ENCODE assay signal across 13 cellular contexts in the genomic region with DNA sequence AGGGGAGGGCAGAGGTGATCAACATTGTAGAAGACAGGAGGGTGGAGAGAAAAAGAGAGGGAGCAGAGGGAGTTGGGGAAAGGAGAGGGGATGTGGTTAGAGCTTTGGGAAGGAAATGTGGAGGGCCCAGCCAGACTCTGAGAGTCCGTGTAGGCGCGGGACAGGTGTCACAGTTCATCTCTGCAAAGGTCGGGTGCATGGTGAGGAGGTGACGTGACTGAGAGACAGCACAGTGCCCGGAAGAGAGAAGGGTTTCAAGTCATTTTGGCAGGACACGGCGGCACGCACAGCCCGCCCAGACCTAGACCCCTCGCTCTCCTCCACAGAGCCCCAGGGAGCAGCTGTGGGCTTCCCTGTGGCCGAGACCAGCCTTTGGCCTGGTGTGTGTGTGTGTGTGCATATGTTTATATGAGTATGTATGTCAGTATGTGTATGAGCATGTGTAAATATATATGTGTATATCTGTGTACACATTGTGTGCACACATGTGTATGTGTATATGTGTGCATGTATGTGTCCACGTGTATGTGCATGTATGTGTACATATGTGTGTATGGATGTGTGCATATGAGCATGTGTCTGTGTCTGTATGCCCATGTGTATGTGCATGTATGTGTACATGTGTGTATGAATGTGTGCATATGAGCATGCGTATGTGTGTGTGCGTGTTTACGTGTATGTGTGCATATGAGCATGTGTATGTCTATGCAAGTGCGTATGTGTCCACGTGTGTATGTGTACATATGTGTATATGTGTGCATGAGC.
DNase-seq lines count a peak whose midpoint lies in the region; ATAC-seq and TF ChIP-seq lines count a peak whose summit lies in the region.
"Had no signal": no experiment of that assay in that cellular context is flagged by ENCODE, and none has a peak within 500 bp of the region (broad histone marks: within the 10 kb centered on the region; RNA-seq: fewer than 3 reads in every experiment).

No MANE protein-coding gene starts in this region.

- H3K36me3 Mint-ChIP-seq in natural killer cell treated with Interleukin-12 subunit alpha and Interleukin-12 subunit beta and Interleukin-15 and Interleukin-18, amount 100 ng/mL, for 72 hours: no peaks in the 10 kb centered on the region
- H3K36me3 Mint-ChIP-seq in natural killer cell: no peaks in the 10 kb centered on the region

- H3K4me3 Mint-ChIP-seq in natural killer cell treated with Interleukin-12 subunit alpha and Interleukin-12 subunit beta and Interleukin-15 and Interleukin-18, amount 100 ng/mL, for 72 hours: peak overlapping the region; percentile 23
- H3K4me3 Mint-ChIP-seq in natural killer cell: no peak overlapping the region

- H3K9me3 Mint-ChIP-seq in natural killer cell treated with Interleukin-12 subunit alpha and Interleukin-12 subunit beta and Interleukin-15 and Interleukin-18, amount 100 ng/mL, for 72 hours: no peaks in the 10 kb centered on the region
- no peaks in the 10 kb centered on the region for H3K9me3 Mint-ChIP-seq in natural killer cell

- H3K27ac Mint-ChIP-seq in natural killer cell treated with Interleukin-12 subunit alpha and Interleukin-12 subunit beta and Interleukin-15 and Interleukin-18, amount 100 ng/mL, for 72 hours: no peak overlapping the region
- H3K27ac Mint-ChIP-seq in natural killer cell: peak overlapping the region in 1 of 2 donors; percentile 38

- TF ChIP-seq CTCF in natural killer cell (IDR thresholded peaks at IDR 0.05): no peak

- intact Hi-C loops in natural killer cell (cut with micrococcal nuclease): loop anchor here (5.0 kb wide), 1 partner anchor 378 kb away; a partner anchor contains a TSS

- peaks cover 13% of the 10 kb centered on the region in 2 donors for H3K27me3 Mint-ChIP-seq in natural killer cell treated with Interleukin-12 subunit alpha and Interleukin-12 subunit beta and Interleukin-15 and Interleukin-18, amount 100 ng/mL, for 72 hours
- H3K27me3 Mint-ChIP-seq in natural killer cell (ENCODE audit: low read depth in 2 of 2): peaks cover 14 to 16% of the 10 kb centered on the region in 2 donors

- peaks cover 6 to 18% of the 10 kb centered on the region in 2 donors for H3K4me1 Mint-ChIP-seq in natural killer cell treated with Interleukin-12 subunit alpha and Interleukin-12 subunit beta and Interleukin-15 and Interleukin-18, amount 100 ng/mL, for 72 hours (ENCODE audit: low read depth in 2 of 2)
- H3K4me1 Mint-ChIP-seq in natural killer cell: peaks cover 0 to 16% of the 10 kb centered on the region in 2 donors

- ATAC-seq in natural killer cell treated with Interleukin-12 subunit alpha and Interleukin-12 subunit beta and Interleukin-15 and Interleukin-18, amount 100 ng/mL, for 72 hours: no peak
- ATAC-seq in natural killer cell (no peak), GM21529 (IDR thresholded peaks at IDR 0.05; ENCODE audit: unreplicated experiment) (peak; percentile 58), HG03342 (IDR thresholded peaks at IDR 0.05; ENCODE audit: unreplicated experiment) (peak; percentile 53)
- ATAC-seq: right cardiac atrium had no signal

- no peak for DNase-seq in natural killer cell treated with Interleukin-12 subunit alpha and Interleukin-12 subunit beta and Interleukin-15 and Interleukin-18, amount 100 ng/mL, for 72 hours (ENCODE audit: low spot score)
- DNase-seq in natural killer cell: no peak
- no peak for DNase-seq in cerebellar nuclear complex (lab: John Stamatoyannopoulos, UW)
- DNase-seq in stimulated activated CD4-positive, alpha-beta T cell treated with anti-CD3 and anti-CD28 coated beads, Interleukin-4, amount 100 ng/mL, for 24 hours: no peak
- DNase-seq in anterior cingulate cortex (lab: John Stamatoyannopoulos, UW): no peak
- DNase-seq in stimulated activated naive CD4-positive, alpha-beta T cell treated with Interleukin-2 at 50 U/mL for 16 hours (lab: John Stamatoyannopoulos, UW): no peak
- DNase-seq: GF-D8, NCI-H1092, NCI-H526, right cardiac atrium, thyroid gland had no signal

Comparison
In these comparisons a context has a peak if more than half of its experiments do, and no peak if none do; other contexts are left out.
1. ATAC-seq: peak in GM21529 (single experiment) and HG03342 (single experiment); none in natural killer cell treated with Interleukin-12 subunit alpha and Interleukin-12 subunit beta and Interleukin-15 and Interleukin-18, amount 100 ng/mL, for 72 hours (0 of 2) and natural killer cell (0 of 3).